ENCODE assay signal across 11 cellular contexts in genomic region chr1:226201029-226201593, GRCh38. TPM values are rescaled to one million over a fixed set of nuclear protein-coding genes. Genes with fewer than 3 reads are reported as not detected.
DNase-seq lines count a peak whose midpoint lies in the region; ATAC-seq and TF ChIP-seq lines count a peak whose summit lies in the region.
"Had no signal": no experiment of that assay in that cellular context is flagged by ENCODE, and none has a peak within 500 bp of the region (broad histone marks: within the 10 kb centered on the region; RNA-seq: fewer than 3 reads in every experiment).

No MANE protein-coding gene starts in this region.

- H3K4me3 Mint-ChIP-seq in CD8-positive, alpha-beta T cell = no peak overlapping the region

- DNase-seq in AG09319 (ENCODE audit: extremely low read depth, low read depth) = no peak
- peak; percentile 45 for DNase-seq in NB4 (ENCODE audit: low read depth)
- DNase-seq in fibroblast of lung (ENCODE audit: low read depth in 2 of 2) = peak in 1 of 2 donors; percentile 28
- DNase-seq in psoas muscle = no peak
- DNase-seq in sciatic nerve (ENCODE audit: low spot score) = no peak
- no peak for DNase-seq in SW 1271 (lab: John Stamatoyannopoulos, UW)
- no peak for DNase-seq in CD8-positive, alpha-beta T cell
- DNase-seq: pancreas, stomach had no signal

- H3K9me3 ChIP-seq in fibroblast of lung (ENCODE audit: control insufficient read depth, insufficient read depth, low read depth, low read length) = no peaks in the 10 kb centered on the region
- H3K9me3 ChIP-seq in psoas muscle = no peaks in the 10 kb centered on the region
- no peaks in the 10 kb centered on the region for H3K9me3 ChIP-seq in CD8-positive, alpha-beta T cell (ENCODE audit: low read length)
- H3K9me3 ChIP-seq: pancreas, stomach had no signal

- H3K27me3 Mint-ChIP-seq in CD8-positive, alpha-beta T cell (ENCODE audit: low read depth) = peaks cover 12% of the 10 kb centered on the region

- H3K36me3 Mint-ChIP-seq in CD8-positive, alpha-beta T cell = no peaks in the 10 kb centered on the region

- no peak overlapping the region for H3K9ac ChIP-seq in fibroblast of lung (ENCODE audit: insufficient read depth, low read length)

- TF ChIP-seq CTCF in AG09319 (IDR thresholded peaks at IDR 0.05; ENCODE audit: low read depth, low read length) (peak; percentile 43), NB4 (IDR thresholded peaks at IDR 0.05; ENCODE audit: low read depth, low read length) (peak; percentile 44), fibroblast of lung (conservative IDR thresholded peaks at IDR 0.05 in 1 of 2, IDR thresholded peaks at IDR 0.05 in 1 of 2; ENCODE audit: low read depth in 1 of 2, low read length in 2 of 2) (peak; percentile 41 to 51), psoas muscle (IDR thresholded peaks at IDR 0.05) (no peak)
- no peak for TF ChIP-seq CTCF in CD8-positive, alpha-beta T cell (IDR thresholded peaks at IDR 0.05)

- TF ChIP-seq POLR2A in NB4 (IDR thresholded peaks at IDR 0.05; ENCODE audit: extremely low read depth, insufficient read length) = no peak

- no peaks in the 10 kb centered on the region for H3K9me3 Mint-ChIP-seq in CD8-positive, alpha-beta T cell

- H3K27ac ChIP-seq in fibroblast of lung (ENCODE audit: insufficient read depth, low read length) = no peak overlapping the region
- no peak overlapping the region for H3K27ac ChIP-seq in psoas muscle
- H3K27ac ChIP-seq in CD8-positive, alpha-beta T cell (ENCODE audit: low read depth, low read length) = no peak overlapping the region
- H3K27ac ChIP-seq: pancreas, stomach had no signal

- H4K20me1 ChIP-seq in fibroblast of lung (ENCODE audit: control insufficient read depth, extremely low read depth, insufficient read depth, low read length) = no peaks in the 10 kb centered on the region

- H3K4me3 ChIP-seq in NB4 (ENCODE audit: low read depth, low read length) (no peak overlapping the region), fibroblast of lung (replicated peaks in 1 of 4; ENCODE audit: control extremely low read depth in 1 of 4, insufficient read depth in 1 of 4, low read depth in 3 of 4, low read length in 4 of 4) (no peak overlapping the region), psoas muscle (no peak overlapping the region)
- no peak overlapping the region for H3K4me3 ChIP-seq in CD8-positive, alpha-beta T cell (ENCODE audit: low read depth, low read length)
- H3K4me3 ChIP-seq: pancreas, stomach had no signal

- no peak overlapping the region for H3K27ac Mint-ChIP-seq in CD8-positive, alpha-beta T cell

- CTCF ChIA-PET in CD8-positive, alpha-beta T cell (lab: Charles Lee) = interaction anchor here (0.7 to 9.7 kb wide), 6 partner anchors 10 to 190 kb away, joined by 3 to 190 read pairs (median 3); no protein-coding TSS in a partner anchor

- 61 to 62% (median 62%) methylated on average over 5 of the region's 5 CpGs for WGBS in psoas muscle, 3 donors

- H3K79me2 ChIP-seq in fibroblast of lung (ENCODE audit: control insufficient read depth, insufficient read depth, low read length) = no peaks in the 10 kb centered on the region

- POLR2A ChIA-PET in CD8-positive, alpha-beta T cell (lab: Charles Lee) = no interaction called here

- ATAC-seq in GM18907 (IDR thresholded peaks at IDR 0.05; ENCODE audit: unreplicated experiment) (peak; percentile 67), psoas muscle (no peak), sciatic nerve (no peak)
- ATAC-seq in CD8-positive, alpha-beta T cell = no peak

- H3K36me3 ChIP-seq in fibroblast of lung (ENCODE audit: control insufficient read depth, insufficient read depth, low read length) (no peaks in the 10 kb centered on the region), psoas muscle (ENCODE audit: insufficient read depth in 1 of 2, low read depth in 1 of 2) (no peaks in the 10 kb centered on the region)
- H3K36me3 ChIP-seq in CD8-positive, alpha-beta T cell (ENCODE audit: insufficient read depth, low read length) = no peaks in the 10 kb centered on the region
- H3K36me3 ChIP-seq: pancreas, stomach had no signal

- H3K27me3 ChIP-seq in fibroblast of lung (ENCODE audit: control insufficient read depth, insufficient read depth, low read length) (no peaks in the 10 kb centered on the region), psoas muscle (ENCODE audit: insufficient read depth in 3 of 3, low read length in 2 of 3) (no peaks in the 10 kb centered on the region)
- H3K27me3 ChIP-seq in CD8-positive, alpha-beta T cell (ENCODE audit: insufficient read depth, low read length) = no peaks in the 10 kb centered on the region
- H3K27me3 ChIP-seq: pancreas, stomach had no signal

- no peaks in the 10 kb centered on the region for H3K4me1 Mint-ChIP-seq in CD8-positive, alpha-beta T cell (ENCODE audit: low read depth)

- intact Hi-C loops in psoas muscle (cut with DNase I) = no loop called here
- intact Hi-C loops in sciatic nerve (cut with DNase I) = loop anchor here (2.0 kb wide), 1 partner anchor 268 kb away; no protein-coding TSS in a partner anchor
- intact Hi-C loops in CD8-positive, alpha-beta T cell (cut with DNase I, micrococcal nuclease) = no loop called here

- no peak overlapping the region for H2AFZ ChIP-seq in fibroblast of lung (ENCODE audit: low read length)

- H3K4me2 ChIP-seq in fibroblast of lung (ENCODE audit: extremely low read depth, insufficient read depth, low read length) = no peak overlapping the region

- H3K4me1 ChIP-seq in fibroblast of lung (ENCODE audit: control insufficient read depth, extremely low read depth, insufficient read depth, low read length) (no peaks in the 10 kb centered on the region), psoas muscle (no peaks in the 10 kb centered on the region)
- H3K4me1 ChIP-seq in CD8-positive, alpha-beta T cell (ENCODE audit: insufficient read depth, low read length) = no peaks in the 10 kb centered on the region
- H3K4me1 ChIP-seq: pancreas had no signal

RNA-seq across cellular contexts. Expression of gene ACBD3, which starts 14.6 kb away (rescaled TPM):
- total RNA-seq in fibroblast of lung (60.9 and 67.7 TPM in 2 replicates), psoas muscle (10 to 100 TPM; 27.5 to 35.0 (median 29.4) TPM), sciatic nerve (49.8 TPM)
- polyA plus RNA-seq in fibroblast of lung (62.3 and 85.0 TPM in 2 replicates), psoas muscle (10 to 100 TPM; 13.4 to 32.4 (median 21.7) TPM)
- 41.9 and 57.4 TPM in 2 replicates for polyA plus RNA-seq in fibroblast of lung (2012)
- polyA minus RNA-seq in fibroblast of lung (ENCODE audit: low replicate concordance) = 8.3 and 13.1 TPM in 2 replicates
- total RNA-seq in CD8-positive, alpha-beta T cell = 10 to 100 TPM; 40.9 to 41.4 TPM

RNA-seq across cellular contexts. Expression of gene MIXL1, which starts 22.4 kb away (rescaled TPM):
- total RNA-seq in fibroblast of lung = not detected in 2 replicates
- polyA plus RNA-seq in fibroblast of lung = 0.07 and 0.08 TPM in 2 replicates
- 0.09 TPM in 1 of 2 replicates, not detected in the other for polyA plus RNA-seq in fibroblast of lung (2012)
- polyA minus RNA-seq in fibroblast of lung (ENCODE audit: low replicate concordance) = not detected in 2 replicates
- total RNA-seq in psoas muscle = not detected
- under 1 TPM in 1 of 3 donors, not detected in 2; 0.01 TPM for polyA plus RNA-seq in psoas muscle
- not detected for total RNA-seq in sciatic nerve
- total RNA-seq in CD8-positive, alpha-beta T cell = not detected
- total RNA-seq: HT1080, pancreas, stomach had no signal
- polyA plus RNA-seq: pancreas had no signal

Comparison
In these comparisons a context has a peak if more than half of its experiments do, and no peak if none do; other contexts are left out.
1. CTCF ChIP-seq: peak in AG09319 (single experiment), NB4 (single experiment) and fibroblast of lung (2 of 2); none in psoas muscle (single experiment) and CD8-positive, alpha-beta T cell (single experiment).